ENCODE assay signal across 18 cellular contexts in the genomic region with DNA sequence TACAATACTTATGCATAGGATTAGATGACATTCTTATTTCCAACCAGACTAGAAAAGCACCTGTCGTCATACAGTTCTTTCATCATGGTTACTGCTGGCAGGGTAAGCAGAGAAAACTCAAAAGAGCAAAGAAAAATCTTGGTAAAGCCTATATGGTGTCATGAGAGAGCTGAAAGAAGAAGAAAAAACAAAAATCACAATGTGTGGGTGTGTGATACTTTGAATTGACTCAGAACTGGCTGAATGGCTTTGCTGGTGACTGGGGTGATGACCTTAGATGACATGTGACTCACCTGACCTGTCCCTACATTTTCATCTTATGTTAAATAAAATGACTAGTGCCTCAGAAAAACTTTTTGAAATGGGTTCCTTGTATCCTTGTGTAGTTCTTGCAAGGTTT.
A peak's percentile ranks its signal among the peaks of the same experiment; 100 is the strongest.
DNase-seq lines count a peak whose midpoint lies in the region; ATAC-seq and TF ChIP-seq lines count a peak whose summit lies in the region.
"Had no signal": no experiment of that assay in that cellular context is flagged by ENCODE, and none has a peak within 500 bp of the region (broad histone marks: within the 10 kb centered on the region; RNA-seq: fewer than 3 reads in every experiment).

No MANE protein-coding gene starts in this region.

- TF ChIP-seq POLR2A in vagina (IDR thresholded peaks at IDR 0.05) = no peak

- H3K9me3 ChIP-seq in vagina = no peaks in the 10 kb centered on the region
- H3K9me3 ChIP-seq: stomach, uterus had no signal

- peak; percentile 91 for ATAC-seq in GM18870 (IDR thresholded peaks at IDR 0.05; ENCODE audit: unreplicated experiment)
- peak; percentile 89 for ATAC-seq in GM21786 (IDR thresholded peaks at IDR 0.05; ENCODE audit: unreplicated experiment)
- ATAC-seq in HG03066 (IDR thresholded peaks at IDR 0.05; ENCODE audit: low read depth, unreplicated experiment) = peak; percentile 73
- peak; percentile 69 for ATAC-seq in esophagus mucosa
- ATAC-seq in HG02840 (IDR thresholded peaks at IDR 0.05; ENCODE audit: low FRiP score, unreplicated experiment) = no peak
- no peak for ATAC-seq in GM21528 (IDR thresholded peaks at IDR 0.05; ENCODE audit: low FRiP score, unreplicated experiment)
- ATAC-seq: activated T-cell treated with anti-CD3 and anti-CD28 coated beads, Interleukin-2, amount 50 U/mL, for 4 hours; effector memory CD8-positive, alpha-beta T cell; foreskin keratinocyte; lower lobe of right lung; naive thymus-derived CD4-positive, alpha-beta T cell had no signal

- H3K27me3 ChIP-seq in vagina = no peaks in the 10 kb centered on the region
- H3K27me3 ChIP-seq: foreskin keratinocyte, stomach, uterus had no signal

- no peak overlapping the region for H3K27ac ChIP-seq in vagina
- H3K27ac ChIP-seq: foreskin keratinocyte, lower lobe of right lung, stomach, uterus had no signal

- TF ChIP-seq CTCF in vagina (IDR thresholded peaks at IDR 0.05) = no peak

- no peaks in the 10 kb centered on the region for H3K4me1 ChIP-seq in vagina
- H3K4me1 ChIP-seq: foreskin keratinocyte, lower lobe of right lung, uterus had no signal

- intact Hi-C loops in vagina (cut with DNase I) = no loop called here

- no peaks in the 10 kb centered on the region for H3K36me3 ChIP-seq in vagina
- H3K36me3 ChIP-seq: lower lobe of right lung, stomach, uterus had no signal

- DNase-seq in vagina (ENCODE audit: extremely low spot score in 2 of 2) = no peak
- DNase-seq: activated T-cell treated with anti-CD3 and anti-CD28 coated beads, Interleukin-2, amount 50 U/mL, for 4 hours; central memory CD4-positive, alpha-beta T cell; effector memory CD8-positive, alpha-beta T cell; foreskin keratinocyte; Karpas-422; lower lobe of right lung; naive thymus-derived CD4-positive, alpha-beta T cell; NCI-H1436; NCI-H446 treated with DMSO at 0.1 percent for 48 hours; stomach; uterus had no signal

- no peak overlapping the region for H3K4me3 ChIP-seq in vagina
- H3K4me3 ChIP-seq: lower lobe of right lung, stomach, uterus had no signal

Comparison
In these comparisons a context has a peak if more than half of its experiments do, and no peak if none do; other contexts are left out.
1. ATAC-seq: peak in GM18870 (single experiment), GM21786 (single experiment), HG03066 (single experiment) and esophagus mucosa (single experiment); none in HG02840 (single experiment) and GM21528 (single experiment).